ENCODE assay signal across 8 cellular contexts in the genomic region with DNA sequence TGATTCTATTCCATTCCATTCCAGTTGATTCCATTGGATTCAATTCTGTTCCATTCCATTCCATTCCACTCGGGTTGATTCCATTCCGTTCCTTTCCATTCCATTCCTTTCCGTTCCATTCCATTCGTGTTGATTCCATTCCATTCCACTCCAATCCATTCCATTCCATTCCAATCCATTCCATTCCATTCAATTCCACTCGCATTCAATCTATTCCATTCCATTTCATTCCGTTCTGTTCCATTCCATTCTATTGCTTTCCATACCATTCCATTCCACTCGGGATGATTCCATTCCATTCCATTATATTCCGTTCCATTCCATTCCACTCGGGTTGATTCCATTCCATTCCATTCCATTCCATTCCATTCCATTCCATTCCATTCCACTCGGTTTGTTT.
DNase-seq lines count a peak whose midpoint lies in the region; ATAC-seq and TF ChIP-seq lines count a peak whose summit lies in the region.
"Not testable (repeated sequence)": the region's sequence is repeated elsewhere in the genome, so short reads cannot be mapped to it uniquely, and the experiment has no call there.

No MANE protein-coding gene starts in this region.

- H3K9ac ChIP-seq in HUES6 (ENCODE audit: low read length); endodermal cell (ENCODE audit: extremely low read depth, low read length, poor library complexity, severe bottlenecking): not testable (repeated sequence)

- 69 to 77% methylated on average over 9 of the region's 10 CpGs for WGBS in endodermal cell (ENCODE audit: insufficient coverage in 1 of 2, insufficient read length in 1 of 2), 2 experiments

- intact Hi-C loops in activated CD4-positive, alpha-beta T cell treated with anti-CD3 and anti-CD28 coated beads, Interleukin-2, amount 10 ng/mL, durations not matched to agents 24 days and 14 days (cut with micrococcal nuclease): not testable (repeated sequence)

- H3K27ac ChIP-seq in HUES6 (ENCODE audit: low read depth, low read length); endodermal cell (ENCODE audit: low read depth, low read length): not testable (repeated sequence)

- not testable (repeated sequence) for H3K4me1 ChIP-seq in HUES6 (ENCODE audit: control insufficient read depth, insufficient read depth, low read length); endodermal cell (ENCODE audit: control insufficient read depth, insufficient read depth, low read length)

- ATAC-seq in GM18870 (IDR thresholded peaks at IDR 0.05; ENCODE audit: unreplicated experiment) (peak; percentile 24), HG02840 (IDR thresholded peaks at IDR 0.05; ENCODE audit: low FRiP score, unreplicated experiment) (peak; percentile 26)

- H3K9me3 Mint-ChIP-seq in activated CD4-positive, alpha-beta T cell treated with anti-CD3 and anti-CD28 coated beads, Interleukin-2, amount 10 ng/mL, durations not matched to agents 24 days and 14 days: peaks cover 29% of the 10 kb centered on the region
- H3K9me3 Mint-ChIP-seq in endodermal cell: peaks cover 59% of the 10 kb centered on the region
- peaks cover 24% of the 10 kb centered on the region for H3K9me3 Mint-ChIP-seq in osteocyte (ENCODE audit: unreplicated experiment)

- not testable (repeated sequence) for H3K36me3 ChIP-seq in HUES6 (ENCODE audit: control insufficient read depth, insufficient read depth, low read length); endodermal cell (ENCODE audit: control insufficient read depth, insufficient read depth, low read length)

- peak; percentile 63 for DNase-seq in A172 (ENCODE audit: low spot score)
- DNase-seq in activated CD4-positive, alpha-beta T cell treated with anti-CD3 and anti-CD28 coated beads, Interleukin-2, amount 10 ng/mL, durations not matched to agents 24 days and 14 days: peak; percentile 64
- peak; percentile 44 for DNase-seq in endodermal cell
- DNase-seq in iPS DF 4.7 (ENCODE audit: extremely low read depth, low spot score): peak; percentile 51
- DNase-seq in osteocyte (ENCODE audit: extremely low spot score, unreplicated experiment): peak; percentile 84

- not testable (repeated sequence) for H3K27ac Mint-ChIP-seq in activated CD4-positive, alpha-beta T cell treated with anti-CD3 and anti-CD28 coated beads, Interleukin-2, amount 10 ng/mL, durations not matched to agents 24 days and 14 days; endodermal cell; osteocyte (ENCODE audit: unreplicated experiment)

- H3K9me3 ChIP-seq in HUES6 (ENCODE audit: control insufficient read depth, insufficient read depth, low read depth, low read length) (peaks cover 54% of the 10 kb centered on the region), endodermal cell (ENCODE audit: control insufficient read depth, low read length) (peaks cover 58% of the 10 kb centered on the region)

- H3K27me3 ChIP-seq in HUES6 (ENCODE audit: control insufficient read depth, insufficient read depth, low read length); endodermal cell (ENCODE audit: control insufficient read depth, insufficient read depth, low read length, poor library complexity, severe bottlenecking): not testable (repeated sequence)

- peaks cover 30% of the 10 kb centered on the region for H3K36me3 Mint-ChIP-seq in activated CD4-positive, alpha-beta T cell treated with anti-CD3 and anti-CD28 coated beads, Interleukin-2, amount 10 ng/mL, durations not matched to agents 24 days and 14 days (ENCODE audit: low read depth)
- H3K36me3 Mint-ChIP-seq in endodermal cell (ENCODE audit: low read depth) (peaks cover 21% of the 10 kb centered on the region), osteocyte (ENCODE audit: unreplicated experiment) (peaks cover 11% of the 10 kb centered on the region)

- not testable (repeated sequence) for H3K27me3 Mint-ChIP-seq in activated CD4-positive, alpha-beta T cell treated with anti-CD3 and anti-CD28 coated beads, Interleukin-2, amount 10 ng/mL, durations not matched to agents 24 days and 14 days; endodermal cell (ENCODE audit: insufficient read depth); osteocyte (ENCODE audit: unreplicated experiment)

- not testable (repeated sequence) for TF ChIP-seq CTCF in endodermal cell (conservative IDR thresholded peaks at IDR 0.05); osteocyte (IDR thresholded peaks at IDR 0.05)

- H3K4me3 Mint-ChIP-seq in activated CD4-positive, alpha-beta T cell treated with anti-CD3 and anti-CD28 coated beads, Interleukin-2, amount 10 ng/mL, durations not matched to agents 24 days and 14 days; endodermal cell; osteocyte (ENCODE audit: unreplicated experiment): not testable (repeated sequence)

- H3K4me3 ChIP-seq in HUES6 (ENCODE audit: low read depth, low read length) (peak overlapping the region; percentile 0; the same call in 1 of the 2 replicates), endodermal cell (ENCODE audit: low read length) (peak overlapping the region; percentile 2)

- not testable (repeated sequence) for H3K4me1 Mint-ChIP-seq in activated CD4-positive, alpha-beta T cell treated with anti-CD3 and anti-CD28 coated beads, Interleukin-2, amount 10 ng/mL, durations not matched to agents 24 days and 14 days; endodermal cell; osteocyte (ENCODE audit: unreplicated experiment)
